ENCODE assay signal across 14 cellular contexts in genomic region chrX:44908198-44908597, GRCh38. TPM values are rescaled to one million over a fixed set of nuclear protein-coding genes. Genes with fewer than 3 reads are reported as not detected.
A peak's percentile ranks its signal among the peaks of the same experiment; 100 is the strongest.
DNase-seq lines count a peak whose midpoint lies in the region; ATAC-seq and TF ChIP-seq lines count a peak whose summit lies in the region.
"Had no signal": no experiment of that assay in that cellular context is flagged by ENCODE, and none has a peak within 500 bp of the region (broad histone marks: within the 10 kb centered on the region; RNA-seq: fewer than 3 reads in every experiment).

No MANE protein-coding gene starts in this region.

- H3K27me3 ChIP-seq in spleen (replicated peaks in 1 of 7) = no peaks in the 10 kb centered on the region
- H3K27me3 ChIP-seq: ascending aorta, uterus had no signal

- TF ChIP-seq CTCF in OCI-LY7 (conservative IDR thresholded peaks at IDR 0.05; ENCODE audit: low read length) (no peak), epithelial cell of esophagus (IDR thresholded peaks at IDR 0.05; ENCODE audit: insufficient read depth, low read depth, low read length, missing control alignments) (no peak), spleen (IDR thresholded peaks at IDR 0.05 in 8 of 11, conservative IDR thresholded peaks at IDR 0.05 in 3 of 11) (no peak), type B pancreatic cell (conservative IDR thresholded peaks at IDR 0.05) (no peak)

- peaks cover 84% of the 10 kb centered on the region for H3K79me2 ChIP-seq in OCI-LY7 (ENCODE audit: insufficient read depth, low read depth, low read length)

- peak overlapping the region; percentile 28 for H3K27ac Mint-ChIP-seq in activated naive CD4-positive, alpha-beta T cell treated with anti-CD3 and anti-CD28 coated beads, Interleukin-2, amount 10 ng/mL, durations not matched to agents 7 days and 5 days
- H3K27ac Mint-ChIP-seq in stimulated activated naive CD8-positive, alpha-beta T cell treated with anti-CD3 and anti-CD28 coated beads, Interleukin-15, amount 100 ng/mL, for 72 hours = no peak overlapping the region
- no peak overlapping the region for H3K27ac Mint-ChIP-seq in type B pancreatic cell

- peaks cover 12% of the 10 kb centered on the region for H3K36me3 Mint-ChIP-seq in activated naive CD4-positive, alpha-beta T cell treated with anti-CD3 and anti-CD28 coated beads, Interleukin-2, amount 10 ng/mL, durations not matched to agents 7 days and 5 days
- peaks cover 3% of the 10 kb centered on the region for H3K36me3 Mint-ChIP-seq in type B pancreatic cell

- H3K9me3 Mint-ChIP-seq in activated naive CD4-positive, alpha-beta T cell treated with anti-CD3 and anti-CD28 coated beads, Interleukin-2, amount 10 ng/mL, durations not matched to agents 7 days and 5 days = peaks cover 5% of the 10 kb centered on the region
- no peaks in the 10 kb centered on the region for H3K9me3 Mint-ChIP-seq in stimulated activated naive CD8-positive, alpha-beta T cell treated with anti-CD3 and anti-CD28 coated beads, Interleukin-15, amount 100 ng/mL, for 72 hours
- H3K9me3 Mint-ChIP-seq in type B pancreatic cell = peaks cover 3% of the 10 kb centered on the region

- H3K4me1 ChIP-seq in OCI-LY7 (ENCODE audit: insufficient read depth, low read length, poor library complexity, severe bottlenecking) (peaks cover 51% of the 10 kb centered on the region), spleen (peaks cover 21 to 70% (median 47%) of the 10 kb centered on the region in 6 donors)

- H3K9me3 ChIP-seq in OCI-LY7 (ENCODE audit: low read length) (no peaks in the 10 kb centered on the region), spleen (peaks cover 0 to 10% (median under 1%) of the 10 kb centered on the region in 8 donors)
- H3K9me3 ChIP-seq: ascending aorta, uterus had no signal

- no peak for DNase-seq in activated naive CD4-positive, alpha-beta T cell treated with anti-CD3 and anti-CD28 coated beads, Interleukin-2, amount 10 ng/mL, durations not matched to agents 7 days and 5 days
- no peak for DNase-seq in activated naive CD4-positive, alpha-beta T cell (lab: John Stamatoyannopoulos, UW)
- DNase-seq in OCI-LY7 (ENCODE audit: low spot score) (no peak), epithelial cell of esophagus (ENCODE audit: low read depth) (peak; percentile 8), spleen (peak; percentile 30), type B pancreatic cell (ENCODE audit: extremely low spot score, unreplicated experiment) (no peak)
- DNase-seq in stimulated activated CD4-positive, alpha-beta T cell treated with anti-CD3 and anti-CD28 coated beads, Interleukin-15, amount 100 ng/mL, for 24 hours = no peak
- DNase-seq in stimulated activated naive CD8-positive, alpha-beta T cell treated with anti-CD3 and anti-CD28 coated beads, Interleukin-15, amount 100 ng/mL, for 72 hours = no peak
- DNase-seq: NCI-H187 treated with DMSO at 0.1 percent for 48 hours, T-helper 1 cell, uterus had no signal

- peaks cover 7% of the 10 kb centered on the region; the same call in 1 of the 2 replicates for H3K36me3 ChIP-seq in OCI-LY7 (ENCODE audit: insufficient read depth, low read length)
- H3K36me3 ChIP-seq in spleen = no peaks in the 10 kb centered on the region
- H3K36me3 ChIP-seq: ascending aorta, uterus had no signal

- H2AFZ ChIP-seq in OCI-LY7 (ENCODE audit: low read length) = no peak overlapping the region

- TF ChIP-seq POLR2A in spleen (IDR thresholded peaks at IDR 0.05) = no peak

- POLR2A ChIA-PET in OCI-LY7 (lab: Charles Lee) = no interaction called here

- TSS peak; percentile 10 for BruUV-seq in OCI-LY7 (replicated peaks; lab: Mats Ljungman, UMichigan)

- H3K4me1 Mint-ChIP-seq in activated naive CD4-positive, alpha-beta T cell treated with anti-CD3 and anti-CD28 coated beads, Interleukin-2, amount 10 ng/mL, durations not matched to agents 7 days and 5 days = peaks cover 28% of the 10 kb centered on the region
- H3K4me1 Mint-ChIP-seq in stimulated activated naive CD8-positive, alpha-beta T cell treated with anti-CD3 and anti-CD28 coated beads, Interleukin-15, amount 100 ng/mL, for 72 hours = peaks cover 41% of the 10 kb centered on the region
- H3K4me1 Mint-ChIP-seq in type B pancreatic cell (ENCODE audit: unreplicated experiment) = no peaks in the 10 kb centered on the region
- H3K4me1 Mint-ChIP-seq: nephron had no signal

- CTCF ChIA-PET in activated naive CD4-positive, alpha-beta T cell treated with anti-CD3 and anti-CD28 coated beads, Interleukin-2, amount 10 ng/mL, durations not matched to agents 7 days and 5 days (lab: Charles Lee) = no interaction called here
- CTCF ChIA-PET in OCI-LY7 (lab: Charles Lee; ENCODE audit: unreplicated experiment) = no interaction called here

- H3K4me2 ChIP-seq in OCI-LY7 (ENCODE audit: low read length) = peak overlapping the region; percentile 20; the same call in 1 of the 2 replicates
- H3K4me2 ChIP-seq: smooth muscle cell had no signal

- H3K4me3 Mint-ChIP-seq in activated naive CD4-positive, alpha-beta T cell treated with anti-CD3 and anti-CD28 coated beads, Interleukin-2, amount 10 ng/mL, durations not matched to agents 7 days and 5 days = no peak overlapping the region
- H3K4me3 Mint-ChIP-seq in stimulated activated naive CD8-positive, alpha-beta T cell treated with anti-CD3 and anti-CD28 coated beads, Interleukin-15, amount 100 ng/mL, for 72 hours = peak overlapping the region in 1 of 2 donors; percentile 55
- no peak overlapping the region for H3K4me3 Mint-ChIP-seq in type B pancreatic cell
- H3K4me3 Mint-ChIP-seq: nephron had no signal

- WGBS in spleen, 5 donors = 25 to 71% (median 66%) methylated on average over 1 to 3 of the region's 3 CpGs

- intact Hi-C loops in OCI-LY7 (cut with micrococcal nuclease; ENCODE audit: unreplicated experiment) = no loop called here
- intact Hi-C loops in spleen (cut with DNase I; ENCODE audit: low total_unique reads) = no loop called here

- no peaks in the 10 kb centered on the region for H3K27me3 Mint-ChIP-seq in activated naive CD4-positive, alpha-beta T cell treated with anti-CD3 and anti-CD28 coated beads, Interleukin-2, amount 10 ng/mL, durations not matched to agents 7 days and 5 days
- H3K27me3 Mint-ChIP-seq in stimulated activated naive CD8-positive, alpha-beta T cell treated with anti-CD3 and anti-CD28 coated beads, Interleukin-15, amount 100 ng/mL, for 72 hours = no peaks in the 10 kb centered on the region
- no peaks in the 10 kb centered on the region for H3K27me3 Mint-ChIP-seq in type B pancreatic cell

- ATAC-seq in stimulated activated naive CD8-positive, alpha-beta T cell treated with anti-CD3 and anti-CD28 coated beads, Interleukin-15, amount 100 ng/mL, for 72 hours = no peak

- H3K4me3 ChIP-seq in OCI-LY7 (ENCODE audit: low read depth, low read length, poor library complexity, severe bottlenecking) = no peak overlapping the region
- H3K4me3 ChIP-seq in epithelial cell of esophagus (ENCODE audit: low read length) = no peak overlapping the region
- H3K4me3 ChIP-seq in spleen = no peak overlapping the region
- H3K4me3 ChIP-seq: ascending aorta, smooth muscle cell, uterus had no signal

- H3K9me2 ChIP-seq in OCI-LY7 (ENCODE audit: insufficient read depth, low read length) = no peaks in the 10 kb centered on the region

- H3K27ac ChIP-seq in OCI-LY7 (ENCODE audit: low read depth, low read length, poor library complexity, severe bottlenecking) (no peak overlapping the region), spleen (peak overlapping the region in 5 of 8 donors; percentile 7 to 72 (median 45))
- H3K27ac ChIP-seq: ascending aorta, uterus had no signal

- H4K20me1 ChIP-seq in OCI-LY7 (ENCODE audit: insufficient read depth, low read length) = no peaks in the 10 kb centered on the region

RNA-seq across cellular contexts. Expression of gene KDM6A, which starts 35.2 kb away (rescaled TPM):
- 18.8 and 20.5 TPM in 2 replicates for total RNA-seq in OCI-LY7 (2014; rRNA removed; shearing (Covaris generic))
- total RNA-seq in OCI-LY7 (2022) (23.4 and 29.5 TPM in 2 replicates), spleen (10 to 100 TPM; 32.1 to 68.2 (median 51.2) TPM), type B pancreatic cell (ENCODE audit: low replicate concordance) (35.2 and 38.1 TPM in 2 replicates)
- 10 to 100 TPM in 1 of 3 donors, 1 to 10 TPM in 2; 8.0 to 16.0 (median 8.2) TPM for polyA plus RNA-seq in spleen

Comparison
In these comparisons a context has a peak if more than half of its experiments do, and no peak if none do; other contexts are left out.
1. DNase-seq: peak in epithelial cell of esophagus (single experiment) and spleen (single experiment); none in activated naive CD4-positive, alpha-beta T cell treated with anti-CD3 and anti-CD28 coated beads, Interleukin-2, amount 10 ng/mL, durations not matched to agents 7 days and 5 days (single experiment), activated naive CD4-positive, alpha-beta T cell (0 of 4), OCI-LY7 (single experiment), stimulated activated CD4-positive, alpha-beta T cell treated with anti-CD3 and anti-CD28 coated beads, Interleukin-15, amount 100 ng/mL, for 24 hours (single experiment), stimulated activated naive CD8-positive, alpha-beta T cell treated with anti-CD3 and anti-CD28 coated beads, Interleukin-15, amount 100 ng/mL, for 72 hours (0 of 2) and type B pancreatic cell (single experiment).